Comparison of ENCODE assay signal across 10 cellular contexts in genomic region chr20:41176711-41177552, GRCh38. TPM values are rescaled to one million over a fixed set of nuclear protein-coding genes. Genes with fewer than 3 reads are reported as not detected.
A peak's percentile ranks its signal among the peaks of the same experiment; 100 is the strongest.
DNase-seq lines count a peak whose midpoint lies in the region; ATAC-seq and TF ChIP-seq lines count a peak whose summit lies in the region.
"Had no signal": no experiment of that assay in that cellular context is flagged by ENCODE, and none has a peak within 500 bp of the region (broad histone marks: within the 10 kb centered on the region; RNA-seq: fewer than 3 reads in every experiment).

No MANE protein-coding gene starts in this region.

- CTCF ChIA-PET in activated CD4-positive, alpha-beta T cell treated with anti-CD3 and anti-CD28 coated beads for 36 hours (lab: Charles Lee): interaction anchor here (1.2 to 2.1 kb wide), 4 partner anchors 38 to 186 kb away, joined by 3 to 5 read pairs (median 4); no protein-coding TSS in a partner anchor

- peaks cover 33% of the 10 kb centered on the region for H3K36me3 Mint-ChIP-seq in activated CD4-positive, alpha-beta T cell treated with anti-CD3 and anti-CD28 coated beads for 36 hours (ENCODE audit: low read depth)

- H3K9me3 ChIP-seq in adipocyte (ENCODE audit: control insufficient read depth, low read length): no peaks in the 10 kb centered on the region
- H3K9me3 ChIP-seq in testis: no peaks in the 10 kb centered on the region
- H3K9me3 ChIP-seq: colonic mucosa, SJCRH30 had no signal

- H3K27ac ChIP-seq in testis: peak overlapping the region in 1 of 2 donors; percentile 73
- H3K27ac ChIP-seq: colonic mucosa had no signal

- H3K4me3 ChIP-seq in adipocyte (ENCODE audit: low read length): no peak overlapping the region
- no peak overlapping the region for H3K4me3 ChIP-seq in lower leg skin (ENCODE audit: low read depth, poor library complexity, severe bottlenecking)
- no peak overlapping the region for H3K4me3 ChIP-seq in testis
- H3K4me3 ChIP-seq in foreskin fibroblast (ENCODE audit: low read depth in 1 of 2, low read length in 2 of 2): no peak overlapping the region
- H3K4me3 ChIP-seq: colonic mucosa, SJCRH30 had no signal

- peak overlapping the region; percentile 41 for H3K27ac Mint-ChIP-seq in activated CD4-positive, alpha-beta T cell treated with anti-CD3 and anti-CD28 coated beads for 36 hours

- peak overlapping the region; percentile 56 for H3K9ac ChIP-seq in adipocyte (ENCODE audit: low read length)

- peak; percentile 4 for DNase-seq in activated CD4-positive, alpha-beta T cell treated with anti-CD3 and anti-CD28 coated beads for 36 hours
- no peak for DNase-seq in activated CD4-positive, alpha-beta T cell treated with anti-CD3 and anti-CD28 coated beads, Interleukin-2, amount 50 U/mL, for 1 hour
- DNase-seq in adipocyte (ENCODE audit: low read depth) (no peak), lower leg skin (ENCODE audit: low spot score in 2 of 2) (peak; percentile 11 to 80), testis (peak; percentile 8), foreskin fibroblast (no peak)
- DNase-seq in stimulated activated CD4-positive, alpha-beta T cell treated with anti-CD3 and anti-CD28 coated beads, Interleukin-4, amount 100 ng/mL, for 1 hour: no peak
- DNase-seq: colonic mucosa had no signal

- no peak for TF ChIP-seq POLR2A in lower leg skin (IDR thresholded peaks at IDR 0.05)
- TF ChIP-seq POLR2A in testis (IDR thresholded peaks at IDR 0.05): no peak

- intact Hi-C loops in activated CD4-positive, alpha-beta T cell treated with anti-CD3 and anti-CD28 coated beads for 36 hours (cut with DNase I, micrococcal nuclease): no loop called here
- intact Hi-C loops in lower leg skin (cut with DNase I; ENCODE audit: low total_unique reads): loop anchor here (10.0 kb wide), 1 partner anchor 68 kb away; no protein-coding TSS in a partner anchor
- intact Hi-C loops in testis (cut with DNase I; ENCODE audit: low total_unique reads): loop anchor here (10.0 kb wide), 2 partner anchors 58 to 158 kb away; no protein-coding TSS in a partner anchor

- H3K9me3 Mint-ChIP-seq in activated CD4-positive, alpha-beta T cell treated with anti-CD3 and anti-CD28 coated beads for 36 hours (ENCODE audit: low read depth): no peaks in the 10 kb centered on the region

- POLR2A ChIA-PET in activated CD4-positive, alpha-beta T cell treated with anti-CD3 and anti-CD28 coated beads for 36 hours (lab: Charles Lee): no interaction called here

- H3K4me1 Mint-ChIP-seq in activated CD4-positive, alpha-beta T cell treated with anti-CD3 and anti-CD28 coated beads for 36 hours: peaks cover 3% of the 10 kb centered on the region

- H3K4me1 ChIP-seq in adipocyte (ENCODE audit: control insufficient read depth, insufficient read depth, low read length) (peaks cover 61% of the 10 kb centered on the region), testis (peaks cover 42% of the 10 kb centered on the region)
- H3K4me1 ChIP-seq: colonic mucosa had no signal

- TF ChIP-seq CTCF in lower leg skin (IDR thresholded peaks at IDR 0.05) (no peak), testis (IDR thresholded peaks at IDR 0.05) (no peak), foreskin fibroblast (IDR thresholded peaks at IDR 0.05; ENCODE audit: low read depth, low read length) (no peak)

- WGBS in lower leg skin, 2 donors: 83 to 87% methylated on average over 8 of the region's 8 CpGs
- WGBS in testis, 2 donors: 86 to 93% methylated on average over 6 to 8 of the region's 8 CpGs

- H3K27me3 Mint-ChIP-seq in activated CD4-positive, alpha-beta T cell treated with anti-CD3 and anti-CD28 coated beads for 36 hours: no peaks in the 10 kb centered on the region

- H3K36me3 ChIP-seq in adipocyte (ENCODE audit: control insufficient read depth, insufficient read depth, low read length, severe bottlenecking) (peaks cover 53% of the 10 kb centered on the region), testis (ENCODE audit: low read depth, missing control alignments) (no peaks in the 10 kb centered on the region)

- no peak overlapping the region for H3K4me3 Mint-ChIP-seq in activated CD4-positive, alpha-beta T cell treated with anti-CD3 and anti-CD28 coated beads for 36 hours

- no peak for ATAC-seq in activated CD4-positive, alpha-beta T cell treated with anti-CD3 and anti-CD28 coated beads for 36 hours
- no peak for ATAC-seq in GM18909 (IDR thresholded peaks at IDR 0.05; ENCODE audit: poor library complexity, unreplicated experiment)

- no peaks in the 10 kb centered on the region for H3K27me3 ChIP-seq in adipocyte (replicated peaks; ENCODE audit: control insufficient read depth, insufficient read depth, low read length)
- no peaks in the 10 kb centered on the region for H3K27me3 ChIP-seq in testis
- H3K27me3 ChIP-seq: colonic mucosa, SJCRH30 had no signal

RNA-seq across cellular contexts. Expression of gene PLCG1, which starts 39.6 kb away (rescaled TPM):
- total RNA-seq in activated CD4-positive, alpha-beta T cell treated with anti-CD3 and anti-CD28 coated beads for 36 hours: 100 to 1,000 TPM; 185 to 230 TPM
- total RNA-seq in lower leg skin (100 to 1,000 TPM in 1 of 4 donors, 10 to 100 TPM in 3; 59.0 to 138 (median 72.5) TPM), testis (100 to 1,000 TPM; 184 to 186 TPM)
- 118 TPM for polyA plus RNA-seq in testis (ENCODE audit: insufficient read depth, low read depth, low replicate concordance)

Comparison
In these comparisons a context has a peak if more than half of its experiments do, and no peak if none do; other contexts are left out.
1. DNase-seq: peak in activated CD4-positive, alpha-beta T cell treated with anti-CD3 and anti-CD28 coated beads for 36 hours (single experiment), lower leg skin (2 of 2) and testis (single experiment); none in activated CD4-positive, alpha-beta T cell treated with anti-CD3 and anti-CD28 coated beads, Interleukin-2, amount 50 U/mL, for 1 hour (single experiment), adipocyte (single experiment), foreskin fibroblast (0 of 2) and stimulated activated CD4-positive, alpha-beta T cell treated with anti-CD3 and anti-CD28 coated beads, Interleukin-4, amount 100 ng/mL, for 1 hour (single experiment).
2. intact Hi-C loops: an anchor here in lower leg skin (10.0 kb wide) and testis (10.0 kb wide); none called in activated CD4-positive, alpha-beta T cell treated with anti-CD3 and anti-CD28 coated beads for 36 hours.